In genomic region chr1:36236302-36236701, GRCh38 we compare ENCODE assay signal across 16 cellular contexts. TPM values are rescaled to one million over a fixed set of nuclear protein-coding genes. Genes with fewer than 3 reads are reported as not detected.
DNase-seq lines count a peak whose midpoint lies in the region; ATAC-seq and TF ChIP-seq lines count a peak whose summit lies in the region.
"Had no signal": no experiment of that assay in that cellular context is flagged by ENCODE, and none has a peak within 500 bp of the region (broad histone marks: within the 10 kb centered on the region; RNA-seq: fewer than 3 reads in every experiment).

No MANE protein-coding gene starts in this region.

- TF ChIP-seq POLR2A in sigmoid colon (IDR thresholded peaks at IDR 0.05) = no peak

- no peak for ATAC-seq in activated CD8-positive, alpha-beta T cell treated with anti-CD3 and anti-CD28 coated beads for 36 hours
- ATAC-seq in activated CD8-positive, alpha-beta T cell treated with anti-CD3 and anti-CD28 coated beads, Interleukin-2, amount 10 ng/mL, durations not matched to agents 7 days and 5 days = no peak
- ATAC-seq in effector memory CD8-positive, alpha-beta T cell (replicated peaks) = no peak
- ATAC-seq: right cardiac atrium had no signal

- no peaks in the 10 kb centered on the region for H3K27me3 ChIP-seq in skeletal muscle tissue (ENCODE audit: control insufficient read depth in 3 of 3, insufficient read depth in 3 of 3, low read length in 3 of 3)
- no peaks in the 10 kb centered on the region for H3K27me3 ChIP-seq in sigmoid colon
- no peaks in the 10 kb centered on the region for H3K27me3 ChIP-seq in tibial artery
- H3K27me3 ChIP-seq: stomach had no signal

- no peaks in the 10 kb centered on the region for H3K9me3 ChIP-seq in skeletal muscle tissue (ENCODE audit: control insufficient read depth in 3 of 3, low read length in 3 of 3)
- H3K9me3 ChIP-seq in sigmoid colon = no peaks in the 10 kb centered on the region
- H3K9me3 ChIP-seq in tibial artery = no peaks in the 10 kb centered on the region
- H3K9me3 ChIP-seq: stomach had no signal

- H3K4me3 ChIP-seq in skeletal muscle tissue (ENCODE audit: low read length in 3 of 3) (no peak overlapping the region), sigmoid colon (no peak overlapping the region), tibial artery (no peak overlapping the region)
- H3K4me3 ChIP-seq: GM23248, stomach had no signal

- H3K27me3 Mint-ChIP-seq in activated CD8-positive, alpha-beta T cell treated with anti-CD3 and anti-CD28 coated beads for 36 hours = no peaks in the 10 kb centered on the region
- H3K27me3 Mint-ChIP-seq in activated CD8-positive, alpha-beta T cell treated with anti-CD3 and anti-CD28 coated beads, Interleukin-2, amount 10 ng/mL, durations not matched to agents 7 days and 5 days (ENCODE audit: low read depth) = no peaks in the 10 kb centered on the region
- no peaks in the 10 kb centered on the region for H3K27me3 Mint-ChIP-seq in effector memory CD8-positive, alpha-beta T cell

- peak overlapping the region; percentile 23 for H3K27ac Mint-ChIP-seq in activated CD8-positive, alpha-beta T cell treated with anti-CD3 and anti-CD28 coated beads for 36 hours
- no peak overlapping the region for H3K27ac Mint-ChIP-seq in activated CD8-positive, alpha-beta T cell treated with anti-CD3 and anti-CD28 coated beads, Interleukin-2, amount 10 ng/mL, durations not matched to agents 7 days and 5 days
- H3K27ac Mint-ChIP-seq in effector memory CD8-positive, alpha-beta T cell = peak overlapping the region; percentile 70 to 82

- CTCF ChIA-PET in activated CD8-positive, alpha-beta T cell treated with anti-CD3 and anti-CD28 coated beads for 36 hours (lab: Charles Lee) = interaction anchor here (1.1 kb wide), 1 partner anchor 137 kb away, joined by 3 read pairs; no protein-coding TSS in a partner anchor
- CTCF ChIA-PET in activated CD8-positive, alpha-beta T cell treated with anti-CD3 and anti-CD28 coated beads, Interleukin-2, amount 10 ng/mL, durations not matched to agents 7 days and 5 days (lab: Charles Lee) = interaction anchor here (0.6 to 1.7 kb wide), 5 partner anchors 13 to 118 kb away, joined by 3 to 5 read pairs (median 3); partner anchors contain the start of gene TRAPPC3

- H3K4me3 Mint-ChIP-seq in activated CD8-positive, alpha-beta T cell treated with anti-CD3 and anti-CD28 coated beads for 36 hours = no peak overlapping the region
- H3K4me3 Mint-ChIP-seq in activated CD8-positive, alpha-beta T cell treated with anti-CD3 and anti-CD28 coated beads, Interleukin-2, amount 10 ng/mL, durations not matched to agents 7 days and 5 days = no peak overlapping the region
- peak overlapping the region in 1 of 2 donors; percentile 65 for H3K4me3 Mint-ChIP-seq in effector memory CD8-positive, alpha-beta T cell

- H3K4me1 ChIP-seq in skeletal muscle tissue (ENCODE audit: control insufficient read depth in 3 of 3, insufficient read depth in 3 of 3, low read length in 3 of 3) (peaks cover 23 to 66% (median 49%) of the 10 kb centered on the region in 3 donors), sigmoid colon (peaks cover 0 to 86% (median 67%) of the 10 kb centered on the region in 4 donors), tibial artery (peaks cover 0 to 93% (median 52%) of the 10 kb centered on the region in 4 donors)

- peaks cover 40% of the 10 kb centered on the region for H3K36me3 Mint-ChIP-seq in activated CD8-positive, alpha-beta T cell treated with anti-CD3 and anti-CD28 coated beads for 36 hours (ENCODE audit: low read depth)
- H3K36me3 Mint-ChIP-seq in activated CD8-positive, alpha-beta T cell treated with anti-CD3 and anti-CD28 coated beads, Interleukin-2, amount 10 ng/mL, durations not matched to agents 7 days and 5 days (ENCODE audit: low read depth) = peaks cover 45% of the 10 kb centered on the region
- H3K36me3 Mint-ChIP-seq in effector memory CD8-positive, alpha-beta T cell (ENCODE audit: insufficient read depth) = peaks cover 92% of the 10 kb centered on the region

- intact Hi-C loops in activated CD8-positive, alpha-beta T cell treated with anti-CD3 and anti-CD28 coated beads for 36 hours (cut with micrococcal nuclease) = no loop called here
- intact Hi-C loops in sigmoid colon (cut with DNase I) = no loop called here
- intact Hi-C loops in tibial artery (cut with DNase I; ENCODE audit: low total_unique reads) = no loop called here

- no peaks in the 10 kb centered on the region for H3K9me3 Mint-ChIP-seq in activated CD8-positive, alpha-beta T cell treated with anti-CD3 and anti-CD28 coated beads for 36 hours
- H3K9me3 Mint-ChIP-seq in activated CD8-positive, alpha-beta T cell treated with anti-CD3 and anti-CD28 coated beads, Interleukin-2, amount 10 ng/mL, durations not matched to agents 7 days and 5 days (ENCODE audit: insufficient read depth) = no peaks in the 10 kb centered on the region
- H3K9me3 Mint-ChIP-seq in effector memory CD8-positive, alpha-beta T cell = no peaks in the 10 kb centered on the region

- peaks cover 50% of the 10 kb centered on the region for H3K4me1 Mint-ChIP-seq in activated CD8-positive, alpha-beta T cell treated with anti-CD3 and anti-CD28 coated beads for 36 hours (ENCODE audit: low read depth)
- peaks cover 30% of the 10 kb centered on the region for H3K4me1 Mint-ChIP-seq in activated CD8-positive, alpha-beta T cell treated with anti-CD3 and anti-CD28 coated beads, Interleukin-2, amount 10 ng/mL, durations not matched to agents 7 days and 5 days (ENCODE audit: low read depth)
- H3K4me1 Mint-ChIP-seq in effector memory CD8-positive, alpha-beta T cell (ENCODE audit: low read depth in 2 of 2) = peaks cover 35 to 68% of the 10 kb centered on the region in 2 donors

- peak overlapping the region in 1 of 3 donors; percentile 33 for H3K9ac ChIP-seq in skeletal muscle tissue (ENCODE audit: low read depth in 1 of 3, low read length in 3 of 3)
- H3K9ac ChIP-seq: GM23248, KMS-11 had no signal

- H3K27ac ChIP-seq in skeletal muscle tissue (ENCODE audit: low read depth, low read length) (peak overlapping the region; percentile 68), sigmoid colon (no peak overlapping the region), tibial artery (no peak overlapping the region)
- H3K27ac ChIP-seq: epithelial cell of prostate, GM23248, KMS-11, stomach had no signal

- TF ChIP-seq EP300 in sigmoid colon (IDR thresholded peaks at IDR 0.05) = no peak

- WGBS in sigmoid colon, 2 donors = 79 to 84% methylated on average over 3 of the region's 3 CpGs

- H3K36me3 ChIP-seq in skeletal muscle tissue (ENCODE audit: control insufficient read depth in 3 of 3, insufficient read depth in 3 of 3, low read length in 3 of 3) = peaks cover 0 to 17% (median 3%) of the 10 kb centered on the region in 3 donors
- peaks cover 0 to 16% (median 0%) of the 10 kb centered on the region in 4 donors for H3K36me3 ChIP-seq in sigmoid colon
- peaks cover 17 to 43% (median 25%) of the 10 kb centered on the region in 3 donors for H3K36me3 ChIP-seq in tibial artery

- TF ChIP-seq CTCF in activated CD8-positive, alpha-beta T cell treated with anti-CD3 and anti-CD28 coated beads for 36 hours (IDR thresholded peaks at IDR 0.05) = no peak
- no peak for TF ChIP-seq CTCF in sigmoid colon (IDR thresholded peaks at IDR 0.05)
- TF ChIP-seq CTCF in tibial artery (IDR thresholded peaks at IDR 0.05) = no peak

- POLR2A ChIA-PET in activated CD8-positive, alpha-beta T cell treated with anti-CD3 and anti-CD28 coated beads for 36 hours (lab: Charles Lee) = interaction anchor here (0.7 to 1.1 kb wide), 3 partner anchors 10 to 34 kb away, joined by 3 to 5 read pairs (median 4); partner anchors contain the start of gene THRAP3
- POLR2A ChIA-PET in activated CD8-positive, alpha-beta T cell treated with anti-CD3 and anti-CD28 coated beads, Interleukin-2, amount 10 ng/mL, durations not matched to agents 7 days and 5 days (lab: Charles Lee) = interaction anchor here (1.0 to 1.5 kb wide), 2 partner anchors 13 to 30 kb away, joined by 3 read pairs; no protein-coding TSS in a partner anchor

- no peak for DNase-seq in activated CD8-positive, alpha-beta T cell treated with anti-CD3 and anti-CD28 coated beads for 36 hours
- no peak for DNase-seq in activated CD8-positive, alpha-beta T cell treated with anti-CD3 and anti-CD28 coated beads, Interleukin-2, amount 10 ng/mL, durations not matched to agents 7 days and 5 days
- peak; percentile 77 for DNase-seq in NCI-H82 treated with DMSO at 0.1 percent for 48 hours (lab: John Stamatoyannopoulos, UW; ENCODE audit: unreplicated experiment)
- no peak for DNase-seq in effector memory CD8-positive, alpha-beta T cell
- no peak for DNase-seq in sigmoid colon
- DNase-seq in tibial artery = no peak
- no peak for DNase-seq in globus pallidus (ENCODE audit: low spot score)
- DNase-seq: GM23248, kidney glomerular epithelial cell, NCI-H1436 treated with DMSO at 0.1 percent for 48 hours, NCI-H510A treated with DMSO at 0.1 percent for 48 hours, right cardiac atrium, stomach had no signal

RNA-seq across cellular contexts. Expression of gene THRAP3, which starts 12.1 kb away (rescaled TPM):
- total RNA-seq in activated CD8-positive, alpha-beta T cell treated with anti-CD3 and anti-CD28 coated beads for 36 hours = 100 to 1,000 TPM; 119 to 121 TPM
- 100 to 1,000 TPM; 136 to 140 TPM for total RNA-seq in activated CD8-positive, alpha-beta T cell treated with anti-CD3 and anti-CD28 coated beads, Interleukin-2, amount 10 ng/mL, durations not matched to agents 7 days and 5 days
- total RNA-seq in skeletal muscle tissue (51.7 TPM), sigmoid colon (100 to 1,000 TPM in 1 of 4 donors, 10 to 100 TPM in 3; 77.8 to 104 (median 89.9) TPM)
- polyA plus RNA-seq in sigmoid colon = 10 to 100 TPM; 25.4 to 52.0 (median 30.6) TPM
